In genomic region chr14:56180754-56181542, GRCh38 we compare ENCODE assay signal across 11 cellular contexts.
"Had no signal": no experiment of that assay in that cellular context is flagged by ENCODE, and none has a peak within 500 bp of the region (broad histone marks: within the 10 kb centered on the region; RNA-seq: fewer than 3 reads in every experiment).

No MANE protein-coding gene starts in this region.

- H3K4me1 Mint-ChIP-seq: activated CD4-positive, alpha-beta memory T cell treated with anti-CD3 and anti-CD28 coated beads, Interleukin-2, amount 10 ng/mL, durations not matched to agents 7 days and 5 days had no signal

- DNase-seq: activated CD4-positive, alpha-beta memory T cell treated with anti-CD3 and anti-CD28 coated beads, Interleukin-2, amount 10 ng/mL, durations not matched to agents 7 days and 5 days; activated gamma-delta T cell treated with Interleukin-2 at 50 U/mL for 16 hours; activated T-cell treated with anti-CD3 and anti-CD28 coated beads, Interleukin-2, amount 50 U/mL, for 72 hours; heart right ventricle; islet precursor cell; mammary epithelial cell; naive thymus-derived CD8-positive, alpha-beta T cell; nucleus accumbens; psoas muscle; spleen; stimulated activated naive CD8-positive, alpha-beta T cell treated with anti-CD3 and anti-CD28 coated beads, Interleukin-15, amount 100 ng/mL, for 72 hours had no signal

- H3K27ac Mint-ChIP-seq: activated CD4-positive, alpha-beta memory T cell treated with anti-CD3 and anti-CD28 coated beads, Interleukin-2, amount 10 ng/mL, durations not matched to agents 7 days and 5 days; activated T-cell treated with anti-CD3 and anti-CD28 coated beads, Interleukin-2, amount 50 U/mL, for 72 hours; naive thymus-derived CD8-positive, alpha-beta T cell had no signal

- H3K27me3 Mint-ChIP-seq: activated CD4-positive, alpha-beta memory T cell treated with anti-CD3 and anti-CD28 coated beads, Interleukin-2, amount 10 ng/mL, durations not matched to agents 7 days and 5 days; naive thymus-derived CD8-positive, alpha-beta T cell; stimulated activated naive CD8-positive, alpha-beta T cell treated with anti-CD3 and anti-CD28 coated beads, Interleukin-15, amount 100 ng/mL, for 72 hours had no signal

- ATAC-seq: activated T-cell treated with anti-CD3 and anti-CD28 coated beads, Interleukin-2, amount 50 U/mL, for 72 hours; heart right ventricle; naive thymus-derived CD8-positive, alpha-beta T cell; psoas muscle; stimulated activated naive CD8-positive, alpha-beta T cell treated with anti-CD3 and anti-CD28 coated beads, Interleukin-15, amount 100 ng/mL, for 72 hours had no signal

- H3K9me3 Mint-ChIP-seq: activated CD4-positive, alpha-beta memory T cell treated with anti-CD3 and anti-CD28 coated beads, Interleukin-2, amount 10 ng/mL, durations not matched to agents 7 days and 5 days; activated T-cell treated with anti-CD3 and anti-CD28 coated beads, Interleukin-2, amount 50 U/mL, for 72 hours; naive thymus-derived CD8-positive, alpha-beta T cell; stimulated activated naive CD8-positive, alpha-beta T cell treated with anti-CD3 and anti-CD28 coated beads, Interleukin-15, amount 100 ng/mL, for 72 hours had no signal

- H3K4me3 Mint-ChIP-seq: activated CD4-positive, alpha-beta memory T cell treated with anti-CD3 and anti-CD28 coated beads, Interleukin-2, amount 10 ng/mL, durations not matched to agents 7 days and 5 days; activated T-cell treated with anti-CD3 and anti-CD28 coated beads, Interleukin-2, amount 50 U/mL, for 72 hours; naive thymus-derived CD8-positive, alpha-beta T cell; stimulated activated naive CD8-positive, alpha-beta T cell treated with anti-CD3 and anti-CD28 coated beads, Interleukin-15, amount 100 ng/mL, for 72 hours had no signal
